22 cellular contexts compared by ENCODE assay signal in the genomic region with DNA sequence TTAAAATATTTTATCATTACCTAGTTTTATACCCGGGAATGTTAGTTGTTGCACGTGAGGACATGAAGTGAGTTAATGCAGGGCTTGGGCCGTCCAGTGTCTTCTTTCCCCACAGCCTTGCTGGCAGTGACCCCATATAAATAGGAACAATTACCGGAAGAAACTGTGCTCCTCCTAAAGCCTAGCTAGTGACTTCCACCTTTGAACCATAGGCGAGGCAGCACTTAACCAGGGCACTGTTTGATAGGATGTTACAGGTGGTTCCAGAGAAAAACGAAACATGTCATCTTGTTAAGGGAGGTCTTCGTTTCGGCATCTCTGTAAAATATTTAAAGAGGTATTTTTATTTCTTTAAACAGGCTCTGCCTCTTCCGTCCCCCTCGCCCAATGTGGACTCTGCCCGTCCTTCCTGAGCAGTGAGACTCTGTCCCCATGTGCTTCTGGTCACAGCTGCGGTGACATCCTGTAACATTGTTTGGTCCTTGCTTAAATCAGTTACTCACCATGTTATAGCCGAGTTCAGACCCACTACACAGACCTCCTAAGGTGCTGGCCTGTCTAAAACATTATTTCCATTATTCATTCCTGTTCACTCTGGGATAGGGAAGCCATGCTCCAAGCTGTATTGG.
"Had no signal": no experiment of that assay in that cellular context is flagged by ENCODE, and none has a peak within 500 bp of the region (broad histone marks: within the 10 kb centered on the region; RNA-seq: fewer than 3 reads in every experiment).

No MANE protein-coding gene starts in this region.

- H3K27me3 Mint-ChIP-seq: effector memory CD8-positive, alpha-beta T cell; naive B cell; natural killer cell treated with Interleukin-12 subunit alpha and Interleukin-12 subunit beta and Interleukin-15 and Interleukin-18, amount 100 ng/mL, for 72 hours; progenitor cell of endocrine pancreas; type B pancreatic cell had no signal

- H3K9me3 ChIP-seq: left lung, lower lobe of right lung, testis, tibial artery had no signal

- H3K27me3 ChIP-seq: left lung, neural progenitor cell, testis, tibial artery had no signal

- H3K4me1 ChIP-seq: left lung, lower lobe of right lung, neural progenitor cell, parathyroid adenoma, testis, tibial artery had no signal

- H3K79me2 ChIP-seq: parathyroid adenoma had no signal

- H3K36me3 Mint-ChIP-seq: immature natural killer cell; natural killer cell treated with Interleukin-12 subunit alpha and Interleukin-12 subunit beta and Interleukin-15 and Interleukin-18, amount 100 ng/mL, for 72 hours had no signal

- H3K27ac Mint-ChIP-seq: effector memory CD8-positive, alpha-beta T cell; naive B cell; natural killer cell treated with Interleukin-12 subunit alpha and Interleukin-12 subunit beta and Interleukin-15 and Interleukin-18, amount 100 ng/mL, for 72 hours; neural progenitor cell; progenitor cell of endocrine pancreas; stimulated activated effector memory CD8-positive, alpha-beta T cell treated with anti-CD3 and anti-CD28 coated beads, Interleukin-12 subunit alpha, Interleukin-12 subunit beta, amount 100 ng/mL, for 72 hours; type B pancreatic cell had no signal

- ATAC-seq: effector memory CD8-positive, alpha-beta T cell; left lung; lower lobe of right lung; natural killer cell treated with Interleukin-12 subunit alpha and Interleukin-12 subunit beta and Interleukin-15 and Interleukin-18, amount 100 ng/mL, for 72 hours; sciatic nerve; stimulated activated effector memory CD8-positive, alpha-beta T cell treated with anti-CD3 and anti-CD28 coated beads, Interleukin-12 subunit alpha, Interleukin-12 subunit beta, amount 100 ng/mL, for 72 hours; stimulated activated naive CD8-positive, alpha-beta T cell treated with anti-CD3 and anti-CD28 coated beads, Interleukin-15, Interleukin-2, amounts not matched to agents 100 U/mL and 50 U/mL, for 24 hours had no signal

- FAIRE-seq: frontal cortex had no signal

- H3K36me3 ChIP-seq: left lung, lower lobe of right lung, neural progenitor cell, tibial artery had no signal

- H3K4me2 ChIP-seq: neural progenitor cell had no signal

- H3K9me3 Mint-ChIP-seq: immature natural killer cell; natural killer cell treated with Interleukin-12 subunit alpha and Interleukin-12 subunit beta and Interleukin-15 and Interleukin-18, amount 100 ng/mL, for 72 hours had no signal

- H3K4me3 Mint-ChIP-seq: effector memory CD8-positive, alpha-beta T cell; immature natural killer cell; naive B cell; natural killer cell treated with Interleukin-12 subunit alpha and Interleukin-12 subunit beta and Interleukin-15 and Interleukin-18, amount 100 ng/mL, for 72 hours; neural progenitor cell; stimulated activated effector memory CD8-positive, alpha-beta T cell treated with anti-CD3 and anti-CD28 coated beads, Interleukin-12 subunit alpha, Interleukin-12 subunit beta, amount 100 ng/mL, for 72 hours; type B pancreatic cell had no signal

- DNase-seq: cortex of kidney; effector memory CD8-positive, alpha-beta T cell; hypothalamus; immature natural killer cell; kidney glomerular epithelial cell; left lung; lower lobe of right lung; naive B cell; stimulated activated CD4-positive, alpha-beta T cell treated with anti-CD3 and anti-CD28 coated beads, Interleukin-2, amount 100 ng/mL, for 24 hours; stimulated activated CD4-positive, alpha-beta T cell treated with anti-CD3 and anti-CD28 coated beads, Interleukin-4, amount 100 ng/mL, for 24 hours; stimulated activated naive CD8-positive, alpha-beta T cell treated with anti-CD3 and anti-CD28 coated beads, Interleukin-15, Interleukin-2, amounts not matched to agents 100 U/mL and 50 U/mL, for 24 hours; substantia nigra; testis; tibial artery had no signal

- H3K4me3 ChIP-seq: left lung, lower lobe of right lung, neural progenitor cell, testis, tibial artery had no signal

- H3K27ac ChIP-seq: left lung, lower lobe of right lung, neural progenitor cell, parathyroid adenoma, testis, tibial artery had no signal

- H3K9ac ChIP-seq: neural progenitor cell, parathyroid adenoma had no signal

- H2AFZ ChIP-seq: neural progenitor cell, parathyroid adenoma had no signal
